30 cellular contexts compared by ENCODE assay signal in the genomic region with DNA sequence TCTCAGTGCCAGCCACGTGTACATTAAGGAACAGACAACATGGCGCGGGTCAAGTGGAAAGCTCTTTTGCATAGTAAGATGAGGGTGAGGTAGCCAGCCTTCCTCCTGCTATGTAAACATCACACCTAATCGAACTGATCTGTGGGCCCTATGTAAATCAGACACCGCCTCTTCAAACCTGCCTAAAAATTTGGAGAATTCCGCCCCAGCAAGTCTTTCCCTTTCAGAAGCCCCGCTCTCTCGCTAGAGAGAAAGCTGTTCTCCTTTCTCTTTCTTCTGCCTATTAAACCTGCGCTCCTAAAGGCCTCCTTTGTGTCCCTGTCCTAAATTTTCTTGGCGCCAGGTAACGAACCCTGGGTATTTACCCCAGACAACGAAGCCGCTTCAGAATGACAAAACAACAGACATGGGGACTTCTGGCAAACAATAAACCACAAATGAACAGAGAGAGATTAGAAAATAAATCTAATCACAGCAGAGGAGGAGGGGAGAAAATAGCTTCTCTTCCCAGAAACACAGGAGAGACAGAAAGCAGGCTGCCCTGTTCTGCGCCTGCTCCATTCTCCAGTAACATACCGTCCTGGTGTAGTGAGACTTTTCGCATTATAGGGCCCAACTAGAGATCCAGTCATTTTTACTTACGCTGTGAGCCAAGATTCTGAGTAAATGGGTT. TPM values are rescaled to one million over a fixed set of nuclear protein-coding genes. Genes with fewer than 3 reads are reported as not detected.
DNase-seq lines count a peak whose midpoint lies in the region; ATAC-seq and TF ChIP-seq lines count a peak whose summit lies in the region.
"Had no signal": no experiment of that assay in that cellular context is flagged by ENCODE, and none has a peak within 500 bp of the region (broad histone marks: within the 10 kb centered on the region; RNA-seq: fewer than 3 reads in every experiment).

No MANE protein-coding gene starts in this region.

- H3K36me3 ChIP-seq in BE2C: no peaks in the 10 kb centered on the region
- no peaks in the 10 kb centered on the region for H3K36me3 ChIP-seq in NT2/D1 (ENCODE audit: insufficient read depth, insufficient read length, low read length)
- H3K36me3 ChIP-seq: MG63, tibial artery, WERI-Rb-1 had no signal

- H3K27me3 Mint-ChIP-seq in dendritic cell treated with granulocyte-macrophage colony-stimulating factor and Interleukin-4, amounts not matched to agents 40 ng/mL and 50 ng/mL, for 4 days: no peaks in the 10 kb centered on the region
- no peaks in the 10 kb centered on the region for H3K27me3 Mint-ChIP-seq in nephron (ENCODE audit: low read depth)

- H3K4me3 ChIP-seq in BE2C (ENCODE audit: low read depth, low read length) (no peak overlapping the region), NT2/D1 (ENCODE audit: insufficient read length, low read depth) (no peak overlapping the region)
- H3K4me3 ChIP-seq: MG63, tibial artery had no signal

- H3K9ac ChIP-seq in NT2/D1 (ENCODE audit: insufficient read length, low read depth): peak overlapping the region; percentile 15

- H3K36me3 Mint-ChIP-seq in dendritic cell treated with granulocyte-macrophage colony-stimulating factor and Interleukin-4, amounts not matched to agents 40 ng/mL and 50 ng/mL, for 4 days (ENCODE audit: low read depth): no peaks in the 10 kb centered on the region
- H3K36me3 Mint-ChIP-seq in nephron (ENCODE audit: low read depth): peaks cover 12% of the 10 kb centered on the region
- H3K36me3 Mint-ChIP-seq: activated CD4-positive, alpha-beta memory T cell treated with anti-CD3 and anti-CD28 coated beads for 36 hours had no signal

- H3K4me1 ChIP-seq in BE2C: peaks cover 16% of the 10 kb centered on the region
- peaks cover 1% of the 10 kb centered on the region for H3K4me1 ChIP-seq in NT2/D1 (ENCODE audit: insufficient read depth, insufficient read length)

- TF ChIP-seq CTCF in BE2C (IDR thresholded peaks at IDR 0.05; ENCODE audit: low read depth, low read length) (no peak), nephron (IDR thresholded peaks at IDR 0.05; ENCODE audit: unreplicated experiment in 3 of 3) (no peak)

- no peaks in the 10 kb centered on the region for H3K9me3 Mint-ChIP-seq in dendritic cell treated with granulocyte-macrophage colony-stimulating factor and Interleukin-4, amounts not matched to agents 40 ng/mL and 50 ng/mL, for 4 days
- H3K9me3 Mint-ChIP-seq in nephron: peaks cover 14% of the 10 kb centered on the region

- ATAC-seq in HG03095 (IDR thresholded peaks at IDR 0.05; ENCODE audit: unreplicated experiment): no peak
- ATAC-seq: left colon; stimulated activated naive CD8-positive, alpha-beta T cell treated with anti-CD3 and anti-CD28 coated beads, Interleukin-15, Interleukin-2, amounts not matched to agents 100 U/mL and 50 U/mL, for 24 hours had no signal

- no peaks in the 10 kb centered on the region for H3K9me3 ChIP-seq in BE2C
- H3K9me3 ChIP-seq in NT2/D1 (ENCODE audit: insufficient read depth, low read length): peaks cover 8% of the 10 kb centered on the region; the same call in 1 of the 2 replicates

- no peaks in the 10 kb centered on the region for H3K27me3 ChIP-seq in BE2C
- no peaks in the 10 kb centered on the region for H3K27me3 ChIP-seq in NT2/D1 (ENCODE audit: insufficient read depth, insufficient read length)
- H3K27me3 ChIP-seq: MG63, tibial artery had no signal

- intact Hi-C loops in dendritic cell treated with granulocyte-macrophage colony-stimulating factor and Interleukin-4, amounts not matched to agents 40 ng/mL and 50 ng/mL, for 4 days (cut with micrococcal nuclease): no loop called here

- H3K4me3 Mint-ChIP-seq in dendritic cell treated with granulocyte-macrophage colony-stimulating factor and Interleukin-4, amounts not matched to agents 40 ng/mL and 50 ng/mL, for 4 days: no peak overlapping the region
- peak overlapping the region in 1 of 3 experiments; percentile 4 for H3K4me3 Mint-ChIP-seq in nephron
- H3K4me3 Mint-ChIP-seq: activated CD4-positive, alpha-beta memory T cell treated with anti-CD3 and anti-CD28 coated beads for 36 hours; IgD-negative memory B cell; neural crest cell had no signal

- DNase-seq in BE2C: peak; percentile 40
- peak; percentile 80 for DNase-seq in NT2/D1 (ENCODE audit: low read depth, low spot score)
- no peak for DNase-seq in activated T-cell treated with anti-CD3 and anti-CD28 coated beads, Interleukin-2, amount 50 U/mL, for 1 hour
- no peak for DNase-seq in NOMO-1 treated with DMSO at 0.1 percent for 48 hours (lab: John Stamatoyannopoulos, UW; ENCODE audit: unreplicated experiment)
- DNase-seq in NCI-H526 treated with DMSO at 0.1 percent for 48 hours (lab: John Stamatoyannopoulos, UW): no peak
- DNase-seq: 8988T; activated CD4-positive, alpha-beta memory T cell treated with anti-CD3 and anti-CD28 coated beads for 36 hours; activated naive CD4-positive, alpha-beta T cell; activated T-cell treated with anti-CD3 and anti-CD28 coated beads for 4 hours; AML-193; amniotic stem cell; central memory CD4-positive, alpha-beta T cell; DMS79 treated with DMSO at 0.1 percent for 48 hours; erythroblast; HCEC 1CT; left colon; MG63; NCI-H146; NCI-H774; small intestine; stimulated activated CD4-positive, alpha-beta T cell treated with anti-CD3 and anti-CD28 coated beads, Interleukin-4, amount 100 ng/mL, for 1 hour; stimulated activated naive CD8-positive, alpha-beta T cell treated with anti-CD3 and anti-CD28 coated beads, Interleukin-15, Interleukin-2, amounts not matched to agents 100 U/mL and 50 U/mL, for 24 hours; tibial artery; WERI-Rb-1 had no signal

- peak overlapping the region; percentile 37 for H3K27ac Mint-ChIP-seq in dendritic cell treated with granulocyte-macrophage colony-stimulating factor and Interleukin-4, amounts not matched to agents 40 ng/mL and 50 ng/mL, for 4 days
- H3K27ac Mint-ChIP-seq in nephron: peak overlapping the region; percentile 96 to 99 (median 97)
- H3K27ac Mint-ChIP-seq: activated CD4-positive, alpha-beta memory T cell treated with anti-CD3 and anti-CD28 coated beads for 36 hours; IgD-negative memory B cell; T-helper 2 cell treated with Interferon-gamma antibody and Interleukin-4, amounts not matched to agents 5 μg/mL and 100 μg/mL, for 36 hours had no signal

- peaks cover 71% of the 10 kb centered on the region for H3K4me1 Mint-ChIP-seq in dendritic cell treated with granulocyte-macrophage colony-stimulating factor and Interleukin-4, amounts not matched to agents 40 ng/mL and 50 ng/mL, for 4 days (ENCODE audit: low read depth)
- H3K4me1 Mint-ChIP-seq in nephron: peaks cover 58% of the 10 kb centered on the region
- H3K4me1 Mint-ChIP-seq: IgD-negative memory B cell had no signal

RNA-seq across cellular contexts. Expression of a gene that starts 31.9 kb away (rescaled TPM):
- polyA plus RNA-seq in BE2C (2012; ENCODE audit: insufficient read depth, insufficient read length, low read depth): not detected

Comparison
In these comparisons a context has a peak if more than half of its experiments do, and no peak if none do; other contexts are left out.
1. DNase-seq: peak in BE2C (single experiment) and NT2/D1 (single experiment); none in activated T-cell treated with anti-CD3 and anti-CD28 coated beads, Interleukin-2, amount 50 U/mL, for 1 hour (single experiment), NOMO-1 treated with DMSO at 0.1 percent for 48 hours (single experiment) and NCI-H526 treated with DMSO at 0.1 percent for 48 hours (single experiment).